Comparison of ENCODE assay signal across 1 cellular context in genomic region chr5:53994148-53994547, GRCh38.
A peak's percentile ranks its signal among the peaks of the same experiment; 100 is the strongest.
TF ChIP-seq lines count a peak whose summit lies in the region.

No MANE protein-coding gene starts in this region.

TF ChIP-seq in IMR-90, 13 proteins besides CTCF, POLR2A, EP300 and RAD21:
- no peak for TF ChIP-seq SMC3 (IDR thresholded peaks at IDR 0.05; ENCODE audit: low read depth, low read length)
- peak; percentile 98 for TF ChIP-seq CEBPB (IDR thresholded peaks at IDR 0.05; ENCODE audit: low read depth, low read length)
- no peak for TF ChIP-seq MAFK (IDR thresholded peaks at IDR 0.05; ENCODE audit: low read depth, low read length)
- TF ChIP-seq, protein P1, sequence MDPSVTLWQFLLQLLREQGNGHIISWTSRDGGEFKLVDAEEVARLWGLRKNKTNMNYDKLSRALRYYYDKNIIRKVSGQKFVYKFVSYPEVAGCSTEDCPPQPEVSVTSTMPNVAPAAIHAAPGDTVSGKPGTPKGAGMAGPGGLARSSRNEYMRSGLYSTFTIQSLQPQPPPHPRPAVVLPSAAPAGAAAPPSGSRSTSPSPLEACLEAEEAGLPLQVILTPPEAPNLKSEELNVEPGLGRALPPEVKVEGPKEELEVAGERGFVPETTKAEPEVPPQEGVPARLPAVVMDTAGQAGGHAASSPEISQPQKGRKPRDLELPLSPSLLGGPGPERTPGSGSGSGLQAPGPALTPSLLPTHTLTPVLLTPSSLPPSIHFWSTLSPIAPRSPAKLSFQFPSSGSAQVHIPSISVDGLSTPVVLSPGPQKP (IDR thresholded peaks at IDR 0.05; ENCODE audit: borderline replicate concordance, low read depth, low read length): no peak
- peak; percentile 47; the same call in 1 of the 2 replicates for TF ChIP-seq FOS (IDR thresholded peaks at IDR 0.05; ENCODE audit: low read depth, low read length)
- TF ChIP-seq BHLHE40 (IDR thresholded peaks at IDR 0.05; ENCODE audit: low read depth, low read length): no peak
- TF ChIP-seq NFE2L2 (IDR thresholded peaks at IDR 0.05; ENCODE audit: low read depth, low read length): no peak
- no peak for TF ChIP-seq RCOR1 (IDR thresholded peaks at IDR 0.05; ENCODE audit: insufficient replicate concordance, low read length)
- TF ChIP-seq RFX5 (IDR thresholded peaks at IDR 0.05; ENCODE audit: low read depth, low read length): no peak
